Comparison of ENCODE assay signal across 23 cellular contexts in genomic region chr7:135213831-135214230, GRCh38. TPM values are rescaled to one million over a fixed set of nuclear protein-coding genes. Genes with fewer than 3 reads are reported as not detected.
DNase-seq lines count a peak whose midpoint lies in the region; ATAC-seq, FAIRE-seq and TF ChIP-seq lines count a peak whose summit lies in the region.
"Had no signal": no experiment of that assay in that cellular context is flagged by ENCODE, and none has a peak within 500 bp of the region (broad histone marks: within the 10 kb centered on the region; RNA-seq: fewer than 3 reads in every experiment).

No MANE protein-coding gene starts in this region.

- H3K18ac ChIP-seq in trophoblast cell (ENCODE audit: low read length): no peak overlapping the region

- H4K8ac ChIP-seq in trophoblast cell (ENCODE audit: low read depth, low read length): no peak overlapping the region

- H2AK5ac ChIP-seq in trophoblast cell (ENCODE audit: low read length): no peak overlapping the region

- no peak overlapping the region for H2AFZ ChIP-seq in trophoblast cell (ENCODE audit: insufficient read depth, low read length, poor library complexity)
- H2AFZ ChIP-seq: GM23248 had no signal

- no peak overlapping the region for H3K4ac ChIP-seq in trophoblast cell (ENCODE audit: low read depth, low read length)

- intact Hi-C loops in kidney (cut with DNase I): no loop called here
- intact Hi-C loops in lower lobe of right lung (cut with DNase I): no loop called here

- H3K9ac ChIP-seq in kidney (ENCODE audit: low read length in 2 of 2): no peak overlapping the region
- no peak overlapping the region for H3K9ac ChIP-seq in trophoblast cell (ENCODE audit: low read length)
- H3K9ac ChIP-seq: GM23248 had no signal

- no peak overlapping the region for H4K12ac ChIP-seq in trophoblast cell (ENCODE audit: low read depth, low read length)

- peak overlapping the region in 1 of 3 donors; percentile 12 for H3K27ac Mint-ChIP-seq in IgD-negative memory B cell

- H2BK5ac ChIP-seq in trophoblast cell (ENCODE audit: low read depth, low read length, poor library complexity): no peak overlapping the region

- H2BK120ac ChIP-seq in trophoblast cell (ENCODE audit: insufficient read depth, low read length, poor library complexity): peak overlapping the region; percentile 6

- no peak for ATAC-seq in lower lobe of right lung
- ATAC-seq: PC-3 had no signal

- H3K9me3 ChIP-seq in kidney (ENCODE audit: control insufficient read depth in 1 of 2, low read length in 2 of 2) (no peaks in the 10 kb centered on the region), trophoblast cell (ENCODE audit: insufficient read depth, low read depth, low read length) (no peaks in the 10 kb centered on the region), lower lobe of right lung (no peaks in the 10 kb centered on the region)
- H3K9me3 ChIP-seq: BE2C, SJSA1 had no signal

- H3K4me1 Mint-ChIP-seq in IgD-negative memory B cell: peaks cover 3 to 14% (median 9%) of the 10 kb centered on the region in 3 donors

- H3K4me3 ChIP-seq in bronchial epithelial cell (ENCODE audit: low read depth, low read length): no peak overlapping the region
- no peak overlapping the region for H3K4me3 ChIP-seq in kidney (ENCODE audit: low read length in 2 of 2)
- H3K4me3 ChIP-seq in trophoblast cell (ENCODE audit: low read depth, low read length): no peak overlapping the region
- no peak overlapping the region for H3K4me3 ChIP-seq in lower lobe of right lung
- H3K4me3 ChIP-seq: GM23248, SJSA1 had no signal

- TF ChIP-seq CTCF in bronchial epithelial cell (IDR thresholded peaks at IDR 0.05; ENCODE audit: insufficient read depth, low read length, severe bottlenecking): no peak
- TF ChIP-seq CTCF in kidney (IDR thresholded peaks at IDR 0.05; ENCODE audit: borderline replicate concordance, extremely low read depth, insufficient read depth): no peak
- no peak for TF ChIP-seq CTCF in lower lobe of right lung (IDR thresholded peaks at IDR 0.05)

- H3K27me3 ChIP-seq in bronchial epithelial cell (ENCODE audit: control insufficient read depth, insufficient read depth, low read length) (no peaks in the 10 kb centered on the region), trophoblast cell (ENCODE audit: insufficient read depth, low read length) (no peaks in the 10 kb centered on the region), lower lobe of right lung (ENCODE audit: low read depth) (no peaks in the 10 kb centered on the region)
- H3K27me3 ChIP-seq: BE2C, SJSA1 had no signal

- H3K27ac ChIP-seq in kidney (ENCODE audit: low read depth in 2 of 2, low read length in 2 of 2) (peak overlapping the region; percentile 7 to 27), trophoblast cell (ENCODE audit: low read depth, low read length) (peak overlapping the region; percentile 19), lower lobe of right lung (no peak overlapping the region)
- H3K27ac ChIP-seq: GM23248, SJSA1 had no signal

- H3K27me3 Mint-ChIP-seq in IgD-negative memory B cell: peaks cover 2% of the 10 kb centered on the region

- H4K91ac ChIP-seq in trophoblast cell (ENCODE audit: low read depth, low read length): no peak overlapping the region

- peak overlapping the region; percentile 82 for H2BK12ac ChIP-seq in trophoblast cell (ENCODE audit: low read length)

- DNase-seq in bronchial epithelial cell (ENCODE audit: low read depth): peak; percentile 94
- no peak for DNase-seq in kidney
- DNase-seq in trophoblast cell: peak; percentile 22 to 62
- no peak for DNase-seq in lower lobe of right lung
- DNase-seq in GM12892 (ENCODE audit: insufficient read length): no peak
- DNase-seq in GDM1 (lab: John Stamatoyannopoulos, UW): no peak
- DNase-seq in T-helper 2 cell: no peak
- DNase-seq: BE2C; CD8-positive, alpha-beta memory T cell; DMS79 treated with DMSO at 0.1 percent for 48 hours; GM23248; Karpas-422; NCI-H1930; NCI-H2171; NCI-H446 treated with DMSO at 0.1 percent for 48 hours; NCI-H748 treated with DMSO at 0.1 percent for 48 hours; PC-3 had no signal

- H3K36me3 ChIP-seq in bronchial epithelial cell (ENCODE audit: control insufficient read depth, insufficient read depth, low read length) (no peaks in the 10 kb centered on the region), kidney (ENCODE audit: control insufficient read depth in 1 of 2, insufficient read depth in 2 of 2, low read length in 2 of 2) (no peaks in the 10 kb centered on the region), trophoblast cell (ENCODE audit: control insufficient read depth in 1 of 2, insufficient read depth in 2 of 2, low read length in 2 of 2) (no peaks in the 10 kb centered on the region), lower lobe of right lung (no peaks in the 10 kb centered on the region)
- H3K36me3 ChIP-seq: BE2C had no signal

- peaks cover 8% of the 10 kb centered on the region for H3K79me2 ChIP-seq in trophoblast cell (ENCODE audit: control insufficient read depth, insufficient read depth, low read length, poor library complexity)

- TF ChIP-seq POLR2A in GM12892 (IDR thresholded peaks at IDR 0.05; ENCODE audit: low read depth, low read length): no peak

- no peak overlapping the region for H3K4me2 ChIP-seq in trophoblast cell (ENCODE audit: low read length)

- peaks cover 12% of the 10 kb centered on the region for H3K79me1 ChIP-seq in trophoblast cell (ENCODE audit: low read length)

- no peaks in the 10 kb centered on the region for H3K9me3 Mint-ChIP-seq in IgD-negative memory B cell
- H3K9me3 Mint-ChIP-seq: CD8-positive, alpha-beta memory T cell had no signal

- H3K23ac ChIP-seq in trophoblast cell (ENCODE audit: low read length): no peak overlapping the region

- no peak overlapping the region for H3K14ac ChIP-seq in trophoblast cell (ENCODE audit: low read length)

- peak overlapping the region in 3 of 4 donors; percentile 20 to 84 (median 58) for H3K4me3 Mint-ChIP-seq in IgD-negative memory B cell

- WGBS in trophoblast cell (ENCODE audit: extremely low coverage, insufficient coverage, insufficient read length): no CpG with 5 or more reads among the region's 2 CpGs

- no peaks in the 10 kb centered on the region for H3K36me3 Mint-ChIP-seq in IgD-negative memory B cell

- FAIRE-seq in bronchial epithelial cell (lab: Jason Lieb, UNC) (no peak), kidney (lab: Jason Lieb, UNC) (no peak), GM12892 (lab: Jason Lieb, UNC) (no peak)
- FAIRE-seq: D721Med, G401.6, GM12891 had no signal

- H3K4me1 ChIP-seq in kidney (ENCODE audit: control insufficient read depth in 1 of 2, insufficient read depth in 1 of 2, low read depth in 1 of 2, low read length in 2 of 2) (peaks cover 9 to 12% of the 10 kb centered on the region in 2 donors), trophoblast cell (ENCODE audit: control insufficient read depth in 1 of 2, insufficient read depth in 2 of 2, low read length in 2 of 2) (peaks cover 16 to 18% of the 10 kb centered on the region in 2 experiments), lower lobe of right lung (peaks cover 19% of the 10 kb centered on the region)

RNA-seq across cellular contexts. Expression of gene WDR91, which starts 2.5 kb away (rescaled TPM):
- polyA plus RNA-seq in IgD-negative memory B cell: 5.9 TPM
- total RNA-seq in bronchial epithelial cell: 4.7 and 6.9 TPM in 2 replicates
- total RNA-seq in kidney: 73.9 TPM
- polyA plus RNA-seq in kidney (ENCODE audit: insufficient read depth, low read depth, low replicate concordance): 27.8 TPM
- 11.4 and 11.5 TPM in 2 replicates for polyA plus RNA-seq in trophoblast cell (2013)
- total RNA-seq in lower lobe of right lung: 27.1 TPM
- polyA plus RNA-seq in GM12892 (2012; ENCODE audit: missing spikeins): 28.0 TPM

RNA-seq across cellular contexts. Expression of gene STRA8, which starts 19.8 kb away (rescaled TPM):
- polyA plus RNA-seq in IgD-negative memory B cell (not detected), kidney (ENCODE audit: insufficient read depth, low read depth, low replicate concordance) (0.43 TPM)
- total RNA-seq in bronchial epithelial cell (not detected in 2 replicates), kidney (not detected), lower lobe of right lung (not detected)
- polyA plus RNA-seq in trophoblast cell (2013): not detected in 2 replicates
- polyA plus RNA-seq in GM12892 (2012; ENCODE audit: missing spikeins): not detected
- total RNA-seq: CD8-positive, alpha-beta memory T cell; GM23248; PC-3; SJSA1 had no signal
- polyA plus RNA-seq: AG04450; CD8-positive, alpha-beta memory T cell; GM23248 had no signal

RNA-seq across cellular contexts. Expression of gene CYREN, which starts 43.3 kb away (rescaled TPM):
- polyA plus RNA-seq in IgD-negative memory B cell (39.5 TPM), kidney (ENCODE audit: insufficient read depth, low read depth, low replicate concordance) (39.4 TPM)
- total RNA-seq in bronchial epithelial cell (51.9 and 68.0 TPM in 2 replicates), kidney (89.3 TPM), lower lobe of right lung (39.6 TPM)
- 32.9 and 33.9 TPM in 2 replicates for polyA plus RNA-seq in trophoblast cell (2013)
- polyA plus RNA-seq in GM12892 (2012; ENCODE audit: missing spikeins): 56.2 TPM

Comparison
In these comparisons a context has a peak if more than half of its experiments do, and no peak if none do; other contexts are left out.
1. DNase-seq: peak in bronchial epithelial cell (single experiment) and trophoblast cell (2 of 2); none in kidney (single experiment), lower lobe of right lung (single experiment), GM12892 (single experiment), GDM1 (single experiment) and T-helper 2 cell (0 of 5).